In the genomic region with DNA sequence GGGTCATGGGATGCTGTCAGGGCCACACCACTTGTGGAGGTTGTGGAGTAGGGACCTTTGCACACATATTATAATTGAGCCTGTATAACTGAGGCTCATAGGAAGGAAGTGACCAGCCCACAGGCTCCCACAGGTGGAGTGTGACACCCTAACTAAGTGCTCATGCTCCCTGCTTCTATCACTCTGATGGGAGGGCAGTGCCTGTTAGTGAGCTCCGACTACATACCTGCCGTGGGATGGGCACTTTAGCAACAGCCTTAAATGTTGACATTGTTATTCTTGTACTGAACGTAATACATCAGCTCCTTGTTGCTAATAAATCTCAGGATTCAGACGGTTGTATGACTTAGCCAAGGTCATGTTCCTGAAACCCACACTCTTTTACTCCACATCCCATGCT, we compare ENCODE assay signal across 23 cellular contexts. TPM values are rescaled to one million over a fixed set of nuclear protein-coding genes. Genes with fewer than 3 reads are reported as not detected.
DNase-seq lines count a peak whose midpoint lies in the region; ATAC-seq and TF ChIP-seq lines count a peak whose summit lies in the region.
"Had no signal": no experiment of that assay in that cellular context is flagged by ENCODE, and none has a peak within 500 bp of the region (broad histone marks: within the 10 kb centered on the region; RNA-seq: fewer than 3 reads in every experiment).

No MANE protein-coding gene starts in this region.

- H3K36me3 ChIP-seq in hepatocyte (replicated peaks; ENCODE audit: insufficient read depth, low read depth), result no peaks in the 10 kb centered on the region
- no peaks in the 10 kb centered on the region for H3K36me3 ChIP-seq in upper lobe of right lung
- no peaks in the 10 kb centered on the region for H3K36me3 ChIP-seq in SJCRH30
- H3K36me3 ChIP-seq: BE2C; BLaER1 treated with 17β-estradiol and CSF1 and Interleukin-3, amounts not matched to agents 10 nM and 100 nM had no signal

- DNase-seq in epithelial cell of esophagus (ENCODE audit: low read depth) (peak; percentile 23), hepatocyte (ENCODE audit: low spot score) (peak; percentile 11), mucosa of gallbladder (ENCODE audit: low spot score) (peak; percentile 47), upper lobe of right lung (no peak), SJCRH30 (no peak), SW 1271 (lab: John Stamatoyannopoulos, UW) (no peak)
- DNase-seq: 8988T; ACHN; AML-193; BE2C; CD4-positive, alpha-beta T cell; CD8-positive, alpha-beta memory T cell; DMS53; DMS79 treated with DMSO at 0.1 percent for 48 hours; GF-D8; GM23248; H7; HCEC 1CT had no signal

- 58% methylated on average over 4 of the region's 4 CpGs for WGBS in hepatocyte (ENCODE audit: low lambda C conversion rate, missing lambda C conversion rate)

- no peaks in the 10 kb centered on the region for H4K20me1 ChIP-seq in hepatocyte (ENCODE audit: insufficient read depth, poor library complexity, severe bottlenecking)
- H4K20me1 ChIP-seq: BLaER1 treated with 17β-estradiol and CSF1 and Interleukin-3, amounts not matched to agents 10 nM and 100 nM had no signal

- H3K4me1 ChIP-seq in hepatocyte (ENCODE audit: insufficient read depth) (peaks cover 11% of the 10 kb centered on the region), upper lobe of right lung (peaks cover 3% of the 10 kb centered on the region), SJCRH30 (no peaks in the 10 kb centered on the region)
- H3K4me1 ChIP-seq: A549, BE2C had no signal

- no peaks in the 10 kb centered on the region for H3K27me3 ChIP-seq in hepatocyte
- H3K27me3 ChIP-seq in upper lobe of right lung, result no peaks in the 10 kb centered on the region
- H3K27me3 ChIP-seq in SJCRH30, result no peaks in the 10 kb centered on the region
- H3K27me3 ChIP-seq: BE2C; BLaER1 treated with 17β-estradiol and CSF1 and Interleukin-3, amounts not matched to agents 10 nM and 100 nM had no signal

- no peak overlapping the region for H2AFZ ChIP-seq in hepatocyte
- H2AFZ ChIP-seq: GM23248 had no signal

- H3K4me3 ChIP-seq in epithelial cell of esophagus (ENCODE audit: low read length), result no peak overlapping the region
- H3K4me3 ChIP-seq in hepatocyte, result no peak overlapping the region
- no peak overlapping the region for H3K4me3 ChIP-seq in upper lobe of right lung
- no peak overlapping the region for H3K4me3 ChIP-seq in SJCRH30
- H3K4me3 ChIP-seq: A549; BLaER1 treated with 17β-estradiol and CSF1 and Interleukin-3, amounts not matched to agents 10 nM and 100 nM; GM23248 had no signal

- ATAC-seq in upper lobe of right lung, result peak; percentile 66
- no peak for ATAC-seq in GM19324 (IDR thresholded peaks at IDR 0.05; ENCODE audit: low FRiP score, unreplicated experiment)
- ATAC-seq: A549 had no signal

- no peak for TF ChIP-seq CTCF in epithelial cell of esophagus (IDR thresholded peaks at IDR 0.05; ENCODE audit: insufficient read depth, low read depth, low read length, missing control alignments)
- no peak for TF ChIP-seq CTCF in hepatocyte (IDR thresholded peaks at IDR 0.05; ENCODE audit: poor library complexity)
- TF ChIP-seq CTCF in upper lobe of right lung (IDR thresholded peaks at IDR 0.05), result no peak

- no peaks in the 10 kb centered on the region for H3K79me2 ChIP-seq in hepatocyte

- no peaks in the 10 kb centered on the region for H3K9me3 ChIP-seq in hepatocyte (ENCODE audit: low read depth)
- H3K9me3 ChIP-seq in upper lobe of right lung, result no peaks in the 10 kb centered on the region
- H3K9me3 ChIP-seq in SJCRH30 (replicated peaks), result no peaks in the 10 kb centered on the region
- H3K9me3 ChIP-seq: A549; BE2C; BLaER1 treated with 17β-estradiol and CSF1 and Interleukin-3, amounts not matched to agents 10 nM and 100 nM had no signal

- H3K4me2 ChIP-seq in hepatocyte, result no peak overlapping the region
- H3K4me2 ChIP-seq: A549; BLaER1 treated with 17β-estradiol and CSF1 and Interleukin-3, amounts not matched to agents 10 nM and 100 nM had no signal

- no peaks in the 10 kb centered on the region for H3K9me2 ChIP-seq in hepatocyte (replicated peaks; ENCODE audit: insufficient read depth)

- H3K27ac ChIP-seq in hepatocyte, result peak overlapping the region; percentile 6
- no peak overlapping the region for H3K27ac ChIP-seq in upper lobe of right lung
- H3K27ac ChIP-seq in SJCRH30, result no peak overlapping the region
- H3K27ac ChIP-seq: A549; BLaER1 treated with 17β-estradiol and CSF1 and Interleukin-3, amounts not matched to agents 10 nM and 100 nM; GM23248 had no signal

- intact Hi-C loops in upper lobe of right lung (cut with DNase I), result no loop called here

RNA-seq across cellular contexts. Expression of a gene that starts 58.0 kb away (rescaled TPM):
- 7.5 and 9.6 TPM in 2 replicates for total RNA-seq in hepatocyte
- 6.2 and 7.9 TPM in 2 replicates for polyA plus RNA-seq in hepatocyte
- total RNA-seq in mucosa of gallbladder, result 17.5 TPM
- 3.4 TPM for total RNA-seq in upper lobe of right lung
- total RNA-seq in SJCRH30 (2014; rRNA removed; shearing (Covaris generic)), result 5.9 and 6.0 TPM in 2 replicates
- total RNA-seq: G401, GM23248 had no signal
- polyA plus RNA-seq: A549, CD14-positive monocyte, GM23248 had no signal

Comparison
In these comparisons a context has a peak if more than half of its experiments do, and no peak if none do; other contexts are left out.
1. DNase-seq: peak in epithelial cell of esophagus (single experiment), hepatocyte (single experiment) and mucosa of gallbladder (single experiment); none in upper lobe of right lung (single experiment), SJCRH30 (0 of 2) and SW 1271 (0 of 2).